Comparison of ENCODE assay signal across 8 cellular contexts in the genomic region with DNA sequence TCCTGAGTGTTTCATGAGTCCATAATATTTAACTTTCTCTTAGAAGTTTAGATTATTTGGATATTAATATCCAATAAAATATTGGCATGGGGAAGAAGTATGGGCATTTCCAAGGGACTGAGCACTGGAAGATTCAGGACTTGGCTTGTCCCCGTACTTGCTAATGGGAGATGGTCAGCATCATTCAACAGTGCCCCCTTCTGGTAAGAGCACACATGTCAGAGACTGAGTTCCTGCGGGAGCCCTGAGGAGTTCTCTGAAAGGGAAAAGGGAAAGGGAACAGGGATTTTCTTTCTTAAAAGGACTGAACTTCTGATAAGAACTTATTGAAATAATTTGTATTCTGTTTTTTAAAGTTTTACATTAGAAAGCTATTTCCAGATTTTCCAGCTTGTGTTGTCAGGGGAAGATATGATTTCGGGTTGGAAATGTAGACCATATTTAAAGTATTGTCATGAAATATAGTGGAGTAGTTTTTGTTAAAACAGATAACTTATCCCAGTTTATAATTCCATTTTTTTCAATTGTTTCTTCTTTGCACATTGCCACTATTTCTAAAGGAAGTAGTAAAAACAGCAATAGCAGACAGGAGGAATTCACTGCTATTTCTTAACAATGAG.
DNase-seq lines count a peak whose midpoint lies in the region; ATAC-seq, FAIRE-seq and TF ChIP-seq lines count a peak whose summit lies in the region.

No MANE protein-coding gene starts in this region.

- H3K36me3 ChIP-seq in GM06990 (ENCODE audit: control insufficient read depth, insufficient read depth, low read length), result no peaks in the 10 kb centered on the region

- peak; percentile 83 for TF ChIP-seq CTCF in GM06990 (IDR thresholded peaks at IDR 0.05; ENCODE audit: insufficient read depth, low read length, poor library complexity, severe bottlenecking)

- no peak overlapping the region for H3K4me3 ChIP-seq in GM06990 (replicated peaks; ENCODE audit: low read depth, low read length)

- peak; percentile 90 for FAIRE-seq in A204.1 (lab: Jason Lieb, UNC)

- ATAC-seq in HG02938 (IDR thresholded peaks at IDR 0.05; ENCODE audit: unreplicated experiment), result no peak

- no peak for DNase-seq in GM06990 (ENCODE audit: extremely low read depth, insufficient read length)
- DNase-seq in NCI-H1694 (lab: John Stamatoyannopoulos, UW), result peak; percentile 54
- DNase-seq in T-helper 1 cell, result peak in 3 of 5 donors; percentile 2 to 55 (median 16)
- DNase-seq in cerebellar cortex (ENCODE audit: low spot score), result peak; percentile 69
- peak; percentile 76 for DNase-seq in kidney tubule cell (ENCODE audit: low spot score)
- DNase-seq in stimulated activated CD4-positive, alpha-beta T cell treated with anti-CD3 and anti-CD28 coated beads, Interleukin-4, amount 100 ng/mL, for 48 hours (ENCODE audit: low read depth in 2 of 2), result peak; percentile 17 to 23

- no peaks in the 10 kb centered on the region for H3K27me3 ChIP-seq in GM06990 (replicated peaks; ENCODE audit: control insufficient read depth, insufficient read depth, low read length)
